12 cellular contexts compared by ENCODE assay signal in genomic region chr3:11570789-11571495, GRCh38.
DNase-seq lines count a peak whose midpoint lies in the region; ATAC-seq and TF ChIP-seq lines count a peak whose summit lies in the region.
"Had no signal": no experiment of that assay in that cellular context is flagged by ENCODE, and none has a peak within 500 bp of the region (broad histone marks: within the 10 kb centered on the region; RNA-seq: fewer than 3 reads in every experiment).

No MANE protein-coding gene starts in this region.

- no peaks in the 10 kb centered on the region for H3K27me3 ChIP-seq in RWPE2 (ENCODE audit: insufficient read depth, poor library complexity, severe bottlenecking)

- intact Hi-C loops in CD14-positive monocyte (cut with micrococcal nuclease): no loop called here

- H3K27ac Mint-ChIP-seq in CD14-positive monocyte (peak overlapping the region; percentile 75 to 96 (median 88)), osteocyte (ENCODE audit: unreplicated experiment) (peak overlapping the region; percentile 77)

- H3K4me1 Mint-ChIP-seq in CD14-positive monocyte: peaks cover 20% of the 10 kb centered on the region
- peaks cover 74% of the 10 kb centered on the region for H3K4me1 Mint-ChIP-seq in osteocyte (ENCODE audit: unreplicated experiment)

- H3K4me1 ChIP-seq in RWPE2 (ENCODE audit: insufficient read depth, poor library complexity, severe bottlenecking): peaks cover 34% of the 10 kb centered on the region
- H3K4me1 ChIP-seq: Caco-2 had no signal

- ATAC-seq in RWPE2 (ENCODE audit: low read depth): no peak
- ATAC-seq in HG03439 (IDR thresholded peaks at IDR 0.05; ENCODE audit: unreplicated experiment): no peak

- H3K9me3 ChIP-seq in RWPE2 (ENCODE audit: severe bottlenecking): no peaks in the 10 kb centered on the region
- H3K9me3 ChIP-seq: Caco-2 had no signal

- H3K9me3 Mint-ChIP-seq in CD14-positive monocyte (no peaks in the 10 kb centered on the region), osteocyte (ENCODE audit: unreplicated experiment) (no peaks in the 10 kb centered on the region)
- H3K9me3 Mint-ChIP-seq: activated naive CD4-positive, alpha-beta T cell treated with anti-CD3 and anti-CD28 coated beads, Interleukin-2, amount 50 U/mL, for 24 hours; H9 had no signal

- peak overlapping the region in 1 of 2 donors; percentile 78 for H3K4me3 Mint-ChIP-seq in CD14-positive monocyte
- H3K4me3 Mint-ChIP-seq in osteocyte (ENCODE audit: unreplicated experiment): peak overlapping the region; percentile 6
- H3K4me3 Mint-ChIP-seq: activated naive CD4-positive, alpha-beta T cell treated with anti-CD3 and anti-CD28 coated beads, Interleukin-2, amount 50 U/mL, for 24 hours; H9 had no signal

- H3K27me3 Mint-ChIP-seq in CD14-positive monocyte (ENCODE audit: low read depth in 3 of 3) (no peaks in the 10 kb centered on the region), osteocyte (ENCODE audit: unreplicated experiment) (no peaks in the 10 kb centered on the region)
- H3K27me3 Mint-ChIP-seq: activated naive CD4-positive, alpha-beta T cell treated with anti-CD3 and anti-CD28 coated beads, Interleukin-2, amount 50 U/mL, for 24 hours had no signal

- H3K4me3 ChIP-seq in RWPE2 (ENCODE audit: severe bottlenecking): no peak overlapping the region

- DNase-seq in CD14-positive monocyte (ENCODE audit: low spot score) (peak; percentile 73), RWPE2 (ENCODE audit: low spot score) (no peak), epithelial cell of prostate (ENCODE audit: low read depth, low spot score) (no peak), osteocyte (ENCODE audit: extremely low spot score, unreplicated experiment) (no peak), GM03348 (ENCODE audit: low spot score) (no peak), NOMO-1 (lab: John Stamatoyannopoulos, UW; ENCODE audit: unreplicated experiment in 2 of 2) (no peak)
- DNase-seq in activated CD4-positive, alpha-beta T cell treated with anti-CD3 and anti-CD28 coated beads for 4 hours: no peak
- DNase-seq: Caco-2, H9, NCI-H345 had no signal

- H3K27ac ChIP-seq in RWPE2 (ENCODE audit: poor library complexity, severe bottlenecking) (peak overlapping the region; percentile 98), epithelial cell of prostate (peak overlapping the region; percentile 28)

- H3K36me3 Mint-ChIP-seq in CD14-positive monocyte (peaks cover 45 to 65% of the 10 kb centered on the region in 2 donors), osteocyte (ENCODE audit: unreplicated experiment) (peaks cover 33% of the 10 kb centered on the region)

- H3K36me3 ChIP-seq in RWPE2 (ENCODE audit: low read depth): peaks cover 20% of the 10 kb centered on the region

- TF ChIP-seq CTCF in CD14-positive monocyte (IDR thresholded peaks at IDR 0.05): no peak
- no peak for TF ChIP-seq CTCF in RWPE2 (IDR thresholded peaks at IDR 0.05; ENCODE audit: poor library complexity, severe bottlenecking)
- no peak for TF ChIP-seq CTCF in osteocyte (IDR thresholded peaks at IDR 0.05)
